8 cellular contexts compared by ENCODE assay signal in the genomic region with DNA sequence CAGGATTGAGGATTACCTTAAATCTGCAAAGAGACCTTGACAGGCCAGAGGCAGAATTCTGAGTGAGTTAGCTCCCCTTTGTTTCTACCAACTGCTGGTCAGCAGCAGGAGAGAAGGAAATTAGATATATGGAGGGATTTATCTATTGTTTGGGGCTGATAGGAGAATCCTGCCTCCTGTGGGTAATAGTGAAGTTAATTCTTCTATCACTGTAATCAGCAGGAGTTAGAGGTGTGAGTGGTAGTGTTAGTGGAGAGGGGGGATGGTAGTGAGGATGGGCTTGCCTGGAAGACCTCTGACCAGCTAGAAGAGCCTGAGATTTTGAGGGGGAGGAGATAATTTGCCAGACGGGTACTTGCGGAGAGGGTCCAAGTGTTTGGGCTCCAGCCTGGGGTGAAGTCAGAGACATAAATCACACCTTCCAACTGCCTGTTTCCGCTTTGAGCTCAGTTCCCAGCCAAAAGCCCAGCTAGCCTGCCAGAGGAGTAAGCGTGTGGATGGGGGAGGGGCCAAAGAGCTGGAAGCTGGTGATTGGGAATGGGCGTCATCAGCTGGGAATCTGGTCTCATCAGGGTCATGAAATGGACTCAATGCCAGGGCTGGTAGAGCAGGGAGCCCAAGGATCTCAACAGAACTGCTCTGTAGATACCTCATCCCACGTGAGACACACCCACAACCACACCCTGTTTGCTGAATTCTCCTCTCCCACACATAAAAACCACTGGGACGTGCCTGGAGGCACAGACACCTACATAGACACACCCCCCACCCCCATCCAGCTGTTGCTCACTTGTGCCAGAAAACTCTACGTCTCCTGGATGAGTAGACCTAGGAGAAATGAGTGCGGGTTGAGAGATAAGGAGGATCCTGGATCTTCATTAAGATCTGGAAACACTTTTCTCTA.
DNase-seq lines count a peak whose midpoint lies in the region; ATAC-seq and TF ChIP-seq lines count a peak whose summit lies in the region.

No MANE protein-coding gene starts in this region.

- H3K9me3 Mint-ChIP-seq in nephron: no peaks in the 10 kb centered on the region

- H3K27me3 Mint-ChIP-seq in nephron (ENCODE audit: low read depth): peaks cover 6% of the 10 kb centered on the region

- no peaks in the 10 kb centered on the region for H3K36me3 Mint-ChIP-seq in nephron (ENCODE audit: low read depth)

- TF ChIP-seq CTCF in nephron (IDR thresholded peaks at IDR 0.05; ENCODE audit: unreplicated experiment in 3 of 3): no peak

- DNase-seq in CD1c-positive myeloid dendritic cell (ENCODE audit: extremely low spot score) (peak; percentile 63), NCI-H69 (lab: John Stamatoyannopoulos, UW) (peak; percentile 66), epithelial cell of prostate (ENCODE audit: low read depth, low spot score) (peak; percentile 98), NK-92 (lab: John Stamatoyannopoulos, UW; ENCODE audit: unreplicated experiment) (no peak), RKO (ENCODE audit: low spot score) (no peak), NCI-H1694 (lab: John Stamatoyannopoulos, UW) (no peak)

- peak overlapping the region in 1 of 3 experiments; percentile 0 for H3K4me3 Mint-ChIP-seq in nephron

- H3K27ac ChIP-seq in epithelial cell of prostate: peak overlapping the region; percentile 75

- no peak for ATAC-seq in activated CD4-positive, CD25-positive, alpha-beta regulatory T cell treated with anti-CD3 and anti-CD28 coated beads, Interleukin-2, amount 50 U/mL, for 24 hours

- peak overlapping the region; percentile 11 to 62 (median 48) for H3K27ac Mint-ChIP-seq in nephron

- peaks cover 48% of the 10 kb centered on the region for H3K4me1 Mint-ChIP-seq in nephron

Comparison
In these comparisons a context has a peak if more than half of its experiments do, and no peak if none do; other contexts are left out.
1. DNase-seq: peak in CD1c-positive myeloid dendritic cell (single experiment), NCI-H69 (single experiment) and epithelial cell of prostate (single experiment); none in NK-92 (single experiment), RKO (single experiment) and NCI-H1694 (single experiment).